1 cellular context compared by ENCODE assay signal in genomic region chr2:85184990-85185389, GRCh38.
TF ChIP-seq lines count a peak whose summit lies in the region.

No MANE protein-coding gene starts in this region.

TF ChIP-seq in HepG2, 621 proteins besides CTCF, POLR2A, EP300 and RAD21 (continued from another document):
- TF ChIP-seq, protein P1, sequence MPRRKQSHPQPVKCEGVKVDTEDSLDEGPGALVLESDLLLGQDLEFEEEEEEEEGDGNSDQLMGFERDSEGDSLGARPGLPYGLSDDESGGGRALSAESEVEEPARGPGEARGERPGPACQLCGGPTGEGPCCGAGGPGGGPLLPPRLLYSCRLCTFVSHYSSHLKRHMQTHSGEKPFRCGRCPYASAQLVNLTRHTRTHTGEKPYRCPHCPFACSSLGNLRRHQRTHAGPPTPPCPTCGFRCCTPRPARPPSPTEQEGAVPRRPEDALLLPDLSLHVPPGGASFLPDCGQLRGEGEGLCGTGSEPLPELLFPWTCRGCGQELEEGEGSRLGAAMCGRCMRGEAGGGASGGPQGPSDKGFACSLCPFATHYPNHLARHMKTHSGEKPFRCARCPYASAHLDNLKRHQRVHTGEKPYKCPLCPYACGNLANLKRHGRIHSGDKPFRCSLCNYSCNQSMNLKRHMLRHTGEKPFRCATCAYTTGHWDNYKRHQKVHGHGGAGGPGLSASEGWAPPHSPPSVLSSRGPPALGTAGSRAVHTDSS (CRISPR knock-in tag; conservative IDR thresholded peaks at IDR 0.05) = no peak
- no peak for TF ChIP-seq CCAR2 (optimal IDR thresholded peaks at IDR 0.05; ENCODE audit: low read depth, low read length)
TF ChIP-seq in HepG2: peak in this region for 3.
